33 cellular contexts compared by ENCODE assay signal in the genomic region with DNA sequence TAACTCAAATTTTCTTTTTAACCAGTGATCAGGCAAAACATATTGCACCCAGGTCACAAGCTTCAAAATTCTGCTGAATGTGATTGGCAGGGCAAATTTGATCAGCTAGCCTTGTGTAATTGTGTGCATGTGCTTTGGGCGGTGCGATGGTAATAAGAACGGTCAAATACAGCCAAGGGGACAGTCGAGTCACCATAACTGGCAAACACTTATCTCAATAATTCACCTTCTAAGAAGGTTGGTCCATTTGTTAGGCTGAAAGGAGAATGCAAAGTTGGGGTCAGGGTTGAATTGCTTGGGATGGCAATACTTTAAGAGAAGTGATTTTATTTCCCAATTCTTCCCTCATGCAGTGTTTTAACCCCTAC.
DNase-seq lines count a peak whose midpoint lies in the region; ATAC-seq and TF ChIP-seq lines count a peak whose summit lies in the region.
"Had no signal": no experiment of that assay in that cellular context is flagged by ENCODE, and none has a peak within 500 bp of the region (broad histone marks: within the 10 kb centered on the region; RNA-seq: fewer than 3 reads in every experiment).

No MANE protein-coding gene starts in this region.

- ATAC-seq in GM23338 (no peak), HG03095 (IDR thresholded peaks at IDR 0.05; ENCODE audit: unreplicated experiment) (no peak)
- ATAC-seq: A549; CD8-positive, alpha-beta T cell had no signal

- no peak overlapping the region for H2AFZ ChIP-seq in GM23338
- H2AFZ ChIP-seq in neural progenitor cell (replicated peaks) = peak overlapping the region; percentile 10

- no peaks in the 10 kb centered on the region for H3K36me3 ChIP-seq in GM23338 (ENCODE audit: insufficient read depth)
- no peaks in the 10 kb centered on the region for H3K36me3 ChIP-seq in adrenal gland (replicated peaks in 1 of 2)
- no peaks in the 10 kb centered on the region for H3K36me3 ChIP-seq in neural progenitor cell
- H3K36me3 ChIP-seq: BE2C; BLaER1; BLaER1 treated with 17β-estradiol and CSF1 and Interleukin-3, amounts not matched to agents 10 nM and 100 nM had no signal

- H3K4me1 ChIP-seq in GM23338 (ENCODE audit: insufficient read depth) = peaks cover 15% of the 10 kb centered on the region
- H3K4me1 ChIP-seq in adrenal gland (replicated peaks in 1 of 2) = peaks cover 4 to 13% of the 10 kb centered on the region in 2 donors
- H3K4me1 ChIP-seq in neural progenitor cell = peaks cover 8% of the 10 kb centered on the region
- H3K4me1 ChIP-seq: A549; BE2C; BLaER1; BLaER1 treated with 17β-estradiol and CSF1 and Interleukin-3, amounts not matched to agents 10 nM and 100 nM; Caco-2 had no signal

- H3K27ac ChIP-seq in GM23338 (ENCODE audit: low read depth) = no peak overlapping the region
- no peak overlapping the region for H3K27ac ChIP-seq in adrenal gland
- no peak overlapping the region for H3K27ac ChIP-seq in neural progenitor cell
- H3K27ac ChIP-seq: 22Rv1; A549; BLaER1; BLaER1 treated with 17β-estradiol and CSF1 and Interleukin-3, amounts not matched to agents 10 nM and 100 nM; C4-2B had no signal

- DNase-seq in GM23338 (ENCODE audit: low spot score) = no peak
- peak in 6 of 7 donors; percentile 21 to 66 (median 46) for DNase-seq in adrenal gland
- no peak for DNase-seq in neural progenitor cell (ENCODE audit: low spot score)
- DNase-seq in MV-4-11 (lab: John Stamatoyannopoulos, UW) = no peak
- no peak for DNase-seq in immature natural killer cell
- DNase-seq: 8988T; ACHN; AML-193; BE2C; C1 segment of cervical spinal cord; Caco-2; Calu3; CD4-positive, alpha-beta memory T cell; CD4-positive, alpha-beta T cell; CD4-positive, CD25-positive, alpha-beta regulatory T cell; CD8-positive, alpha-beta memory T cell; CD8-positive, alpha-beta T cell; COR-L47; DMS 273 treated with DMSO at 0.1 percent for 48 hours; DMS153; DMS53; DMS79; DMS79 treated with DMSO at 0.1 percent for 48 hours; DND-41; EL had no signal

- H3K79me2 ChIP-seq in GM23338 (replicated peaks; ENCODE audit: insufficient read depth) (no peaks in the 10 kb centered on the region), neural progenitor cell (ENCODE audit: low read depth) (no peaks in the 10 kb centered on the region)

- no peaks in the 10 kb centered on the region for H3K9me3 ChIP-seq in adrenal gland (replicated peaks in 1 of 3)
- no peaks in the 10 kb centered on the region for H3K9me3 ChIP-seq in neural progenitor cell (ENCODE audit: low read depth)
- H3K9me3 ChIP-seq: A549; BE2C; BLaER1; BLaER1 treated with 17β-estradiol and CSF1 and Interleukin-3, amounts not matched to agents 10 nM and 100 nM; Caco-2 had no signal

- no peak overlapping the region for H3K9ac ChIP-seq in neural progenitor cell
- H3K9ac ChIP-seq: BLaER1; BLaER1 treated with 17β-estradiol and CSF1 and Interleukin-3, amounts not matched to agents 10 nM and 100 nM had no signal

- H3K9me3 Mint-ChIP-seq in GM23338 (no peaks in the 10 kb centered on the region), neural progenitor cell (no peaks in the 10 kb centered on the region), immature natural killer cell (peaks cover 11 to 53% (median 19%) of the 10 kb centered on the region in 6 donors)

- TF ChIP-seq CTCF in GM23338 (conservative IDR thresholded peaks at IDR 0.05; ENCODE audit: low read depth in 2 of 2) (no peak), adrenal gland (IDR thresholded peaks at IDR 0.05) (no peak), neural progenitor cell (IDR thresholded peaks at IDR 0.05) (no peak)

- no peaks in the 10 kb centered on the region for H3F3A ChIP-seq in GM23338 (replicated peaks; ENCODE audit: low read depth)
- H3F3A ChIP-seq in neural progenitor cell (ENCODE audit: low read depth) = no peaks in the 10 kb centered on the region

- H3K36me3 Mint-ChIP-seq in GM23338 (ENCODE audit: low read depth) (no peaks in the 10 kb centered on the region), neural progenitor cell (no peaks in the 10 kb centered on the region), immature natural killer cell (no peaks in the 10 kb centered on the region)
- H3K36me3 Mint-ChIP-seq: CD14-positive monocyte; CD4-positive, alpha-beta memory T cell; CD4-positive, CD25-positive, alpha-beta regulatory T cell; CD8-positive, alpha-beta memory T cell; CD8-positive, alpha-beta T cell had no signal

- H3K27ac Mint-ChIP-seq in GM23338 (no peak overlapping the region; the same call in 1 of the 2 replicates), neural progenitor cell (no peak overlapping the region), immature natural killer cell (no peak overlapping the region)
- H3K27ac Mint-ChIP-seq: B cell; CD14-positive monocyte; CD4-positive, alpha-beta T cell; CD4-positive, CD25-positive, alpha-beta regulatory T cell; CD8-positive, alpha-beta memory T cell; CD8-positive, alpha-beta T cell had no signal

- intact Hi-C loops in adrenal gland (cut with DNase I) = no loop called here

- H3K4me1 Mint-ChIP-seq in GM23338 = peaks cover 11% of the 10 kb centered on the region
- H3K4me1 Mint-ChIP-seq in neural progenitor cell = peaks cover 4% of the 10 kb centered on the region
- no peaks in the 10 kb centered on the region for H3K4me1 Mint-ChIP-seq in immature natural killer cell
- H3K4me1 Mint-ChIP-seq: B cell; CD14-positive monocyte; CD4-positive, alpha-beta memory T cell; CD4-positive, CD25-positive, alpha-beta regulatory T cell; CD8-positive, alpha-beta memory T cell had no signal

- TF ChIP-seq POLR2A in adrenal gland (IDR thresholded peaks at IDR 0.05) = no peak

- WGBS in adrenal gland, 4 donors = 39 to 49% (median 40%) methylated on average over 4 of the region's 4 CpGs

- H3K4me3 ChIP-seq in GM23338 (no peak overlapping the region), adrenal gland (no peak overlapping the region), neural progenitor cell (no peak overlapping the region)
- H3K4me3 ChIP-seq: A549; BLaER1; BLaER1 treated with 17β-estradiol and CSF1 and Interleukin-3, amounts not matched to agents 10 nM and 100 nM had no signal

- no peaks in the 10 kb centered on the region for H4K20me1 ChIP-seq in GM23338 (replicated peaks; ENCODE audit: insufficient read depth)
- no peaks in the 10 kb centered on the region for H4K20me1 ChIP-seq in neural progenitor cell (ENCODE audit: low read depth)
- H4K20me1 ChIP-seq: BLaER1; BLaER1 treated with 17β-estradiol and CSF1 and Interleukin-3, amounts not matched to agents 10 nM and 100 nM had no signal

- H3K27me3 ChIP-seq in GM23338 (ENCODE audit: insufficient read depth) (no peaks in the 10 kb centered on the region), adrenal gland (no peaks in the 10 kb centered on the region), neural progenitor cell (no peaks in the 10 kb centered on the region)
- H3K27me3 ChIP-seq: BE2C; BLaER1; BLaER1 treated with 17β-estradiol and CSF1 and Interleukin-3, amounts not matched to agents 10 nM and 100 nM had no signal

- H3K4me2 ChIP-seq in GM23338 (0 out of 2 replicates have a peak overlapping the region, but pooled peaks have one; percentile 62), neural progenitor cell (no peak overlapping the region)
- H3K4me2 ChIP-seq: A549; BLaER1; BLaER1 treated with 17β-estradiol and CSF1 and Interleukin-3, amounts not matched to agents 10 nM and 100 nM had no signal

- H3K9me2 ChIP-seq in GM23338 (ENCODE audit: insufficient read depth) = peaks cover 2% of the 10 kb centered on the region; the same call in 1 of the 2 replicates

- peaks cover 6% of the 10 kb centered on the region for H3K27me3 Mint-ChIP-seq in GM23338 (ENCODE audit: insufficient read depth, low read depth, poor library complexity)
- H3K27me3 Mint-ChIP-seq in neural progenitor cell (ENCODE audit: insufficient read depth, low read depth) = no peaks in the 10 kb centered on the region
- H3K27me3 Mint-ChIP-seq in immature natural killer cell (ENCODE audit: low read depth in 3 of 3) = peaks cover 0 to 1% (median 0%) of the 10 kb centered on the region in 3 donors
- H3K27me3 Mint-ChIP-seq: B cell; CD4-positive, alpha-beta memory T cell; CD4-positive, alpha-beta T cell; CD4-positive, CD25-positive, alpha-beta regulatory T cell had no signal

- H3K4me3 Mint-ChIP-seq in GM23338 (no peak overlapping the region), neural progenitor cell (no peak overlapping the region), immature natural killer cell (no peak overlapping the region)
- H3K4me3 Mint-ChIP-seq: B cell; CD14-positive monocyte; CD4-positive, alpha-beta memory T cell; CD4-positive, alpha-beta T cell; CD4-positive, CD25-positive, alpha-beta regulatory T cell; CD8-positive, alpha-beta memory T cell; CD8-positive, alpha-beta T cell had no signal

TF ChIP-seq in GM23338, 12 proteins besides CTCF, POLR2A, EP300 and RAD21 (continues in another document):
- TF ChIP-seq JUNB (IDR thresholded peaks at IDR 0.05; ENCODE audit: unreplicated experiment) = no peak
- TF ChIP-seq EZH2phosphoT487 (IDR thresholded peaks at IDR 0.05; ENCODE audit: unreplicated experiment) = no peak
- no peak for TF ChIP-seq EZH2 (IDR thresholded peaks at IDR 0.05; ENCODE audit: low read depth, unreplicated experiment)
- no peak for TF ChIP-seq POLR2AphosphoS5 (IDR thresholded peaks at IDR 0.05; ENCODE audit: low read depth)
- no peak for TF ChIP-seq ZNF114 (CRISPR knock-in tag; IDR thresholded peaks at IDR 0.05)
- TF ChIP-seq, protein P1, sequence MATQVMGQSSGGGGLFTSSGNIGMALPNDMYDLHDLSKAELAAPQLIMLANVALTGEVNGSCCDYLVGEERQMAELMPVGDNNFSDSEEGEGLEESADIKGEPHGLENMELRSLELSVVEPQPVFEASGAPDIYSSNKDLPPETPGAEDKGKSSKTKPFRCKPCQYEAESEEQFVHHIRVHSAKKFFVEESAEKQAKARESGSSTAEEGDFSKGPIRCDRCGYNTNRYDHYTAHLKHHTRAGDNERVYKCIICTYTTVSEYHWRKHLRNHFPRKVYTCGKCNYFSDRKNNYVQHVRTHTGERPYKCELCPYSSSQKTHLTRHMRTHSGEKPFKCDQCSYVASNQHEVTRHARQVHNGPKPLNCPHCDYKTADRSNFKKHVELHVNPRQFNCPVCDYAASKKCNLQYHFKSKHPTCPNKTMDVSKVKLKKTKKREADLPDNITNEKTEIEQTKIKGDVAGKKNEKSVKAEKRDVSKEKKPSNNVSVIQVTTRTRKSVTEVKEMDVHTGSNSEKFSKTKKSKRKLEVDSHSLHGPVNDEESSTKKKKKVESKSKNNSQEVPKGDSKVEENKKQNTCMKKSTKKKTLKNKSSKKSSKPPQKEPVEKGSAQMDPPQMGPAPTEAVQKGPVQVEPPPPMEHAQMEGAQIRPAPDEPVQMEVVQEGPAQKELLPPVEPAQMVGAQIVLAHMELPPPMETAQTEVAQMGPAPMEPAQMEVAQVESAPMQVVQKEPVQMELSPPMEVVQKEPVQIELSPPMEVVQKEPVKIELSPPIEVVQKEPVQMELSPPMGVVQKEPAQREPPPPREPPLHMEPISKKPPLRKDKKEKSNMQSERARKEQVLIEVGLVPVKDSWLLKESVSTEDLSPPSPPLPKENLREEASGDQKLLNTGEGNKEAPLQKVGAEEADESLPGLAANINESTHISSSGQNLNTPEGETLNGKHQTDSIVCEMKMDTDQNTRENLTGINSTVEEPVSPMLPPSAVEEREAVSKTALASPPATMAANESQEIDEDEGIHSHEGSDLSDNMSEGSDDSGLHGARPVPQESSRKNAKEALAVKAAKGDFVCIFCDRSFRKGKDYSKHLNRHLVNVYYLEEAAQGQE (IDR thresholded peaks at IDR 0.05; ENCODE audit: unreplicated experiment) = no peak
- TF ChIP-seq STAT1 (IDR thresholded peaks at IDR 0.05; ENCODE audit: unreplicated experiment) = no peak

Comparison
In these comparisons a context has a peak if more than half of its experiments do, and no peak if none do; other contexts are left out.
1. DNase-seq: peak in adrenal gland (6 of 7); none in GM23338 (single experiment), neural progenitor cell (single experiment), MV-4-11 (single experiment) and immature natural killer cell (0 of 3).